35 cellular contexts compared by ENCODE assay signal in genomic region chrY:16834151-16834550, GRCh38.
"Had no signal": no experiment of that assay in that cellular context is flagged by ENCODE, and none has a peak within 500 bp of the region (broad histone marks: within the 10 kb centered on the region; RNA-seq: fewer than 3 reads in every experiment).

No MANE protein-coding gene starts in this region.

- H3K4me1 Mint-ChIP-seq: activated CD4-positive, alpha-beta memory T cell treated with anti-CD3 and anti-CD28 coated beads, Interleukin-2, amount 10 ng/mL, durations not matched to agents 7 days and 5 days; activated CD8-positive, alpha-beta memory T cell treated with anti-CD3 and anti-CD28 coated beads, Interleukin-2, amount 10 ng/mL, durations not matched to agents 7 days and 5 days; activated naive CD4-positive, alpha-beta T cell treated with anti-CD3 and anti-CD28 coated beads, Interleukin-2, amount 10 ng/mL, durations not matched to agents 7 days and 5 days; activated naive CD8-positive, alpha-beta T cell treated with anti-CD3 and anti-CD28 coated beads, Interleukin-2, amount 50 U/mL, for 24 hours; brain had no signal

- H3K4me3 ChIP-seq: MG63 had no signal

- DNase-seq: activated CD4-positive, alpha-beta memory T cell treated with anti-CD3 and anti-CD28 coated beads, Interleukin-2, amount 10 ng/mL, durations not matched to agents 7 days and 5 days; activated CD4-positive, alpha-beta T cell treated with anti-CD3 and anti-CD28 coated beads for 1 hour; activated CD4-positive, alpha-beta T cell treated with anti-CD3 and anti-CD28 coated beads for 48 hours; activated CD4-positive, CD25-positive, alpha-beta regulatory T cell; activated CD8-positive, alpha-beta memory T cell treated with anti-CD3 and anti-CD28 coated beads for 24 hours; activated CD8-positive, alpha-beta memory T cell treated with anti-CD3 and anti-CD28 coated beads, Interleukin-2, amount 10 ng/mL, durations not matched to agents 7 days and 5 days; activated CD8-positive, alpha-beta memory T cell treated with anti-CD3 and anti-CD28 coated beads, Interleukin-2, amount 50 U/mL, for 48 hours; activated effector memory CD4-positive, alpha-beta T cell treated with Interleukin-2 at 50 U/mL for 16 hours; activated naive CD4-positive, alpha-beta T cell treated with anti-CD3 and anti-CD28 coated beads, Interleukin-2, amount 10 ng/mL, durations not matched to agents 7 days and 5 days; activated naive CD8-positive, alpha-beta T cell treated with anti-CD3 and anti-CD28 coated beads, Interleukin-2, amount 50 U/mL, for 24 hours; activated T-cell treated with anti-CD3 and anti-CD28 coated beads, Interleukin-2, amount 50 U/mL, for 48 hours; anterior cingulate cortex; central memory CD4-positive, alpha-beta T cell; Kasumi-1; KG1; MG63; NCI-H1048; NCI-H1105 treated with DMSO at 0.1 percent for 48 hours; NCI-H1436; NCI-H1694; NCI-H1930; NCI-H2081 treated with DMSO at 0.1 percent for 48 hours; NCI-H345; NCI-H524 treated with DMSO at 0.1 percent for 48 hours; RPMI8226; SIG-M5; SW 1271; T-helper 1 cell; T-helper 2 cell; T-helper 9 cell; WERI-Rb-1 had no signal

- H3K9me3 Mint-ChIP-seq: activated CD4-positive, alpha-beta memory T cell treated with anti-CD3 and anti-CD28 coated beads, Interleukin-2, amount 10 ng/mL, durations not matched to agents 7 days and 5 days; activated naive CD4-positive, alpha-beta T cell treated with anti-CD3 and anti-CD28 coated beads, Interleukin-2, amount 10 ng/mL, durations not matched to agents 7 days and 5 days; activated naive CD8-positive, alpha-beta T cell treated with anti-CD3 and anti-CD28 coated beads, Interleukin-2, amount 50 U/mL, for 24 hours; brain had no signal

- H3K4me3 Mint-ChIP-seq: activated CD4-positive, alpha-beta memory T cell treated with anti-CD3 and anti-CD28 coated beads, Interleukin-2, amount 10 ng/mL, durations not matched to agents 7 days and 5 days; activated CD8-positive, alpha-beta memory T cell treated with anti-CD3 and anti-CD28 coated beads, Interleukin-2, amount 10 ng/mL, durations not matched to agents 7 days and 5 days; activated naive CD4-positive, alpha-beta T cell treated with anti-CD3 and anti-CD28 coated beads, Interleukin-2, amount 10 ng/mL, durations not matched to agents 7 days and 5 days; activated naive CD8-positive, alpha-beta T cell; activated naive CD8-positive, alpha-beta T cell treated with anti-CD3 and anti-CD28 coated beads, Interleukin-2, amount 50 U/mL, for 24 hours; brain had no signal

- H3K27ac ChIP-seq: WERI-Rb-1 had no signal

- H3K27me3 ChIP-seq: MG63 had no signal

- H3K9me3 ChIP-seq: MG63 had no signal

- H3K36me3 ChIP-seq: MG63, WERI-Rb-1 had no signal

- H3K27ac Mint-ChIP-seq: activated CD4-positive, alpha-beta memory T cell treated with anti-CD3 and anti-CD28 coated beads, Interleukin-2, amount 10 ng/mL, durations not matched to agents 7 days and 5 days; activated CD8-positive, alpha-beta memory T cell treated with anti-CD3 and anti-CD28 coated beads, Interleukin-2, amount 10 ng/mL, durations not matched to agents 7 days and 5 days; activated naive CD4-positive, alpha-beta T cell treated with anti-CD3 and anti-CD28 coated beads, Interleukin-2, amount 10 ng/mL, durations not matched to agents 7 days and 5 days; activated naive CD8-positive, alpha-beta T cell; activated naive CD8-positive, alpha-beta T cell treated with anti-CD3 and anti-CD28 coated beads, Interleukin-2, amount 50 U/mL, for 24 hours; brain had no signal

- H3K36me3 Mint-ChIP-seq: activated CD8-positive, alpha-beta memory T cell treated with anti-CD3 and anti-CD28 coated beads, Interleukin-2, amount 10 ng/mL, durations not matched to agents 7 days and 5 days; activated naive CD4-positive, alpha-beta T cell treated with anti-CD3 and anti-CD28 coated beads, Interleukin-2, amount 10 ng/mL, durations not matched to agents 7 days and 5 days; activated naive CD8-positive, alpha-beta T cell; brain had no signal

- H3K27me3 Mint-ChIP-seq: activated CD4-positive, alpha-beta memory T cell treated with anti-CD3 and anti-CD28 coated beads, Interleukin-2, amount 10 ng/mL, durations not matched to agents 7 days and 5 days; activated CD8-positive, alpha-beta memory T cell treated with anti-CD3 and anti-CD28 coated beads, Interleukin-2, amount 10 ng/mL, durations not matched to agents 7 days and 5 days; activated naive CD4-positive, alpha-beta T cell treated with anti-CD3 and anti-CD28 coated beads, Interleukin-2, amount 10 ng/mL, durations not matched to agents 7 days and 5 days; activated naive CD8-positive, alpha-beta T cell; activated naive CD8-positive, alpha-beta T cell treated with anti-CD3 and anti-CD28 coated beads, Interleukin-2, amount 50 U/mL, for 24 hours; brain had no signal

- ATAC-seq: activated CD8-positive, alpha-beta memory T cell treated with anti-CD3 and anti-CD28 coated beads, Interleukin-2, amount 10 ng/mL, durations not matched to agents 7 days and 5 days; activated naive CD8-positive, alpha-beta T cell treated with anti-CD3 and anti-CD28 coated beads, Interleukin-2, amount 50 U/mL, for 24 hours; Panc1; Right ventricle myocardium inferior had no signal
